In genomic region chr7:23893172-23893941, GRCh38 we compare ENCODE assay signal across 15 cellular contexts.
DNase-seq lines count a peak whose midpoint lies in the region; ATAC-seq lines count a peak whose summit lies in the region.
"Had no signal": no experiment of that assay in that cellular context is flagged by ENCODE, and none has a peak within 500 bp of the region (broad histone marks: within the 10 kb centered on the region; RNA-seq: fewer than 3 reads in every experiment).

No MANE protein-coding gene starts in this region.

- no peaks in the 10 kb centered on the region for H4K20me1 ChIP-seq in GM23248 (ENCODE audit: insufficient read depth)

- H3K4me2 ChIP-seq in GM23248 (ENCODE audit: unreplicated experiment) = no peak overlapping the region

- no peaks in the 10 kb centered on the region for H3K4me1 ChIP-seq in GM23248 (ENCODE audit: insufficient read depth)

- H3K4me1 Mint-ChIP-seq in activated naive CD8-positive, alpha-beta T cell treated with anti-CD3 and anti-CD28 coated beads for 36 hours = peaks cover 34% of the 10 kb centered on the region
- H3K4me1 Mint-ChIP-seq in naive thymus-derived CD8-positive, alpha-beta T cell = peaks cover 17 to 29% (median 27%) of the 10 kb centered on the region in 4 donors

- no peaks in the 10 kb centered on the region for H3F3A ChIP-seq in GM23248 (ENCODE audit: insufficient read depth)

- no peak overlapping the region for H3K4me3 ChIP-seq in GM23248
- H3K4me3 ChIP-seq: mucosa of descending colon had no signal

- no peaks in the 10 kb centered on the region for H3K36me3 ChIP-seq in GM23248 (ENCODE audit: low read depth)

- H3K9me3 Mint-ChIP-seq in activated naive CD8-positive, alpha-beta T cell treated with anti-CD3 and anti-CD28 coated beads for 36 hours = peaks cover 5% of the 10 kb centered on the region
- peaks cover 0 to 9% (median 3%) of the 10 kb centered on the region in 9 donors for H3K9me3 Mint-ChIP-seq in naive thymus-derived CD8-positive, alpha-beta T cell

- no peak overlapping the region for H2AFZ ChIP-seq in GM23248

- H3K36me3 Mint-ChIP-seq in activated naive CD8-positive, alpha-beta T cell treated with anti-CD3 and anti-CD28 coated beads for 36 hours = no peaks in the 10 kb centered on the region
- peaks cover 0 to 4% (median 0%) of the 10 kb centered on the region in 3 donors for H3K36me3 Mint-ChIP-seq in naive thymus-derived CD8-positive, alpha-beta T cell

- H3K27ac Mint-ChIP-seq in activated naive CD8-positive, alpha-beta T cell treated with anti-CD3 and anti-CD28 coated beads for 36 hours = peak overlapping the region; percentile 92
- H3K27ac Mint-ChIP-seq in naive thymus-derived CD8-positive, alpha-beta T cell = peak overlapping the region in 2 of 10 donors; percentile 5 to 8

- H3K27me3 ChIP-seq in GM23248 (replicated peaks; ENCODE audit: insufficient read depth) = no peaks in the 10 kb centered on the region

- H3K9me2 ChIP-seq in GM23248 (ENCODE audit: insufficient read depth) = no peaks in the 10 kb centered on the region

- H3K27me3 Mint-ChIP-seq in activated naive CD8-positive, alpha-beta T cell treated with anti-CD3 and anti-CD28 coated beads for 36 hours = peaks cover 38% of the 10 kb centered on the region
- H3K27me3 Mint-ChIP-seq in naive thymus-derived CD8-positive, alpha-beta T cell = peaks cover 4 to 26% (median 8%) of the 10 kb centered on the region in 5 donors
- H3K27me3 Mint-ChIP-seq: effector memory CD8-positive, alpha-beta T cell had no signal

- H3K9ac ChIP-seq in GM23248 = no peak overlapping the region

- WGBS in GM23248 (ENCODE audit: low coverage in 1 of 2, low lambda C conversion rate in 2 of 2, missing lambda C conversion rate in 2 of 2), 2 experiments = 57 to 59% methylated on average over 7 of the region's 7 CpGs

- no peak overlapping the region for H3K27ac ChIP-seq in GM23248
- no peak overlapping the region for H3K27ac ChIP-seq in substantia nigra (ENCODE audit: low read depth, low read length, poor library complexity, severe bottlenecking)
- H3K27ac ChIP-seq: C4-2B had no signal

- H3K79me2 ChIP-seq in GM23248 (ENCODE audit: insufficient read depth) = no peaks in the 10 kb centered on the region

- ATAC-seq in HG03039 (IDR thresholded peaks at IDR 0.05; ENCODE audit: unreplicated experiment) = no peak
- ATAC-seq in naive thymus-derived CD8-positive, alpha-beta T cell = no peak
- ATAC-seq: mucosa of descending colon had no signal

- no peaks in the 10 kb centered on the region for H3K9me3 ChIP-seq in GM23248 (ENCODE audit: low read depth)
- H3K9me3 ChIP-seq: mucosa of descending colon had no signal

- H3K4me3 Mint-ChIP-seq in activated naive CD8-positive, alpha-beta T cell treated with anti-CD3 and anti-CD28 coated beads for 36 hours = peak overlapping the region; percentile 19
- H3K4me3 Mint-ChIP-seq in naive thymus-derived CD8-positive, alpha-beta T cell = no peak overlapping the region

- POLR2A ChIA-PET in naive thymus-derived CD8-positive, alpha-beta T cell (lab: Charles Lee) = no interaction called here

- DNase-seq in A172 (ENCODE audit: low spot score) (peak; percentile 82), GM23248 (peak; percentile 18), iris pigment epithelial cell (ENCODE audit: low read depth) (peak; percentile 59), NCI-H526 (lab: John Stamatoyannopoulos, UW) (no peak), substantia nigra (lab: John Stamatoyannopoulos, UW) (no peak)
- no peak for DNase-seq in activated naive CD8-positive, alpha-beta T cell treated with anti-CD3 and anti-CD28 coated beads for 36 hours
- DNase-seq in naive thymus-derived CD8-positive, alpha-beta T cell = no peak
- DNase-seq: activated naive CD4-positive, alpha-beta T cell treated with anti-CD3 and anti-CD28 coated beads, Interleukin-2, amount 50 U/mL, for 16 hours; KG1; mucosa of descending colon; NCI-H2081; RPMI8226 had no signal

- in situ Hi-C loops in GM23248 (cut with MboI) = no loop called here

Comparison
In these comparisons a context has a peak if more than half of its experiments do, and no peak if none do; other contexts are left out.
1. DNase-seq: peak in A172 (single experiment), GM23248 (single experiment) and iris pigment epithelial cell (single experiment); none in activated naive CD8-positive, alpha-beta T cell treated with anti-CD3 and anti-CD28 coated beads for 36 hours (single experiment), NCI-H526 (0 of 2), naive thymus-derived CD8-positive, alpha-beta T cell (0 of 10) and substantia nigra (0 of 49).